In genomic region chr7:18770154-18770807, GRCh38 we compare ENCODE assay signal across 16 cellular contexts.
DNase-seq lines count a peak whose midpoint lies in the region; FAIRE-seq and TF ChIP-seq lines count a peak whose summit lies in the region.
"Had no signal": no experiment of that assay in that cellular context is flagged by ENCODE, and none has a peak within 500 bp of the region (broad histone marks: within the 10 kb centered on the region; RNA-seq: fewer than 3 reads in every experiment).

No MANE protein-coding gene starts in this region.

- no peaks in the 10 kb centered on the region for H3K27me3 Mint-ChIP-seq in osteocyte (ENCODE audit: unreplicated experiment)
- H3K27me3 Mint-ChIP-seq: activated T-helper 17 cell treated with anti-CD3 and anti-CD28 coated beads, Interleukin-2, amount 50 U/mL, for 72 hours had no signal

- H3K27ac ChIP-seq in SJSA1 (peak overlapping the region; percentile 81), fibroblast of lung (ENCODE audit: insufficient read depth, low read length) (no peak overlapping the region), vagina (no peak overlapping the region)
- H3K27ac ChIP-seq: neutrophil had no signal

- TF ChIP-seq POLR2A in vagina (IDR thresholded peaks at IDR 0.05): no peak

- TF ChIP-seq CTCF in fibroblast of lung (conservative IDR thresholded peaks at IDR 0.05 in 1 of 2, IDR thresholded peaks at IDR 0.05 in 1 of 2; ENCODE audit: low read depth in 1 of 2, low read length in 2 of 2) (no peak), osteocyte (IDR thresholded peaks at IDR 0.05) (no peak), vagina (IDR thresholded peaks at IDR 0.05) (no peak), D721Med (IDR thresholded peaks at IDR 0.05; ENCODE audit: insufficient read depth, missing control alignments) (no peak)

- H3K9me3 ChIP-seq in SJSA1 (replicated peaks) (no peaks in the 10 kb centered on the region), fibroblast of lung (ENCODE audit: control insufficient read depth, insufficient read depth, low read depth, low read length) (no peaks in the 10 kb centered on the region), vagina (no peaks in the 10 kb centered on the region)
- H3K9me3 ChIP-seq: neutrophil had no signal

- FAIRE-seq in D721Med (lab: Jason Lieb, UNC): no peak

- H3K36me3 ChIP-seq in SJSA1: no peaks in the 10 kb centered on the region
- no peaks in the 10 kb centered on the region for H3K36me3 ChIP-seq in fibroblast of lung (ENCODE audit: control insufficient read depth, insufficient read depth, low read length)
- H3K36me3 ChIP-seq in vagina: no peaks in the 10 kb centered on the region
- H3K36me3 ChIP-seq: neutrophil had no signal

- H3K4me1 Mint-ChIP-seq in osteocyte (ENCODE audit: unreplicated experiment): peaks cover 39% of the 10 kb centered on the region
- H3K4me1 Mint-ChIP-seq: activated T-helper 17 cell treated with anti-CD3 and anti-CD28 coated beads, Interleukin-2, amount 50 U/mL, for 72 hours had no signal

- no peaks in the 10 kb centered on the region for H3K36me3 Mint-ChIP-seq in osteocyte (ENCODE audit: unreplicated experiment)

- no peaks in the 10 kb centered on the region for H3K9me3 Mint-ChIP-seq in osteocyte (ENCODE audit: unreplicated experiment)

- no peak overlapping the region for H3K9ac ChIP-seq in fibroblast of lung (ENCODE audit: insufficient read depth, low read length)

- H4K20me1 ChIP-seq in fibroblast of lung (ENCODE audit: control insufficient read depth, extremely low read depth, insufficient read depth, low read length): no peaks in the 10 kb centered on the region

- H3K27me3 ChIP-seq in SJSA1 (replicated peaks) (no peaks in the 10 kb centered on the region), fibroblast of lung (ENCODE audit: control insufficient read depth, insufficient read depth, low read length) (no peaks in the 10 kb centered on the region), vagina (no peaks in the 10 kb centered on the region)
- H3K27me3 ChIP-seq: neutrophil had no signal

- peak overlapping the region; percentile 58 for H3K27ac Mint-ChIP-seq in osteocyte (ENCODE audit: unreplicated experiment)
- H3K27ac Mint-ChIP-seq: activated T-helper 17 cell treated with anti-CD3 and anti-CD28 coated beads, Interleukin-2, amount 50 U/mL, for 72 hours had no signal

- H3K79me2 ChIP-seq in fibroblast of lung (ENCODE audit: control insufficient read depth, insufficient read depth, low read length): no peaks in the 10 kb centered on the region

- H3K4me3 Mint-ChIP-seq in osteocyte (ENCODE audit: unreplicated experiment): no peak overlapping the region
- H3K4me3 Mint-ChIP-seq: activated T-helper 17 cell treated with anti-CD3 and anti-CD28 coated beads, Interleukin-2, amount 50 U/mL, for 72 hours had no signal

- intact Hi-C loops in vagina (cut with DNase I): no loop called here

- DNase-seq in ELR (ENCODE audit: low read depth) (peak; percentile 84), SJSA1 (ENCODE audit: low read depth in 1 of 2, low spot score in 2 of 2) (peak in 1 of 2 experiments; percentile 85), fibroblast of lung (ENCODE audit: low read depth in 2 of 2) (peak; percentile 32 to 93), osteocyte (ENCODE audit: extremely low spot score, unreplicated experiment) (no peak), NCI-H1930 (lab: John Stamatoyannopoulos, UW) (no peak), COLO668 (lab: John Stamatoyannopoulos, UW; ENCODE audit: unreplicated experiment) (no peak), vagina (ENCODE audit: extremely low spot score in 2 of 2) (no peak), D721Med (ENCODE audit: insufficient read length, low spot score) (no peak)
- DNase-seq: activated CD4-positive, alpha-beta T cell treated with anti-CD3 and anti-CD28 coated beads, Interleukin-2, amount 50 U/mL, for 1 hour; central memory CD4-positive, alpha-beta T cell; COR-L47; NCI-H146; stimulated activated CD4-positive, alpha-beta T cell treated with anti-CD3 and anti-CD28 coated beads, Interleukin-1b, Interleukin-23, amount 100 ng/mL, for 48 hours; stimulated activated naive CD8-positive, alpha-beta T cell treated with anti-CD3 and anti-CD28 coated beads, Interleukin-15, Interleukin-2, amounts not matched to agents 100 U/mL and 50 U/mL, for 24 hours had no signal

- H3K4me2 ChIP-seq in fibroblast of lung (ENCODE audit: extremely low read depth, insufficient read depth, low read length): no peak overlapping the region

- H3K4me3 ChIP-seq in SJSA1: no peak overlapping the region
- H3K4me3 ChIP-seq in fibroblast of lung (replicated peaks in 1 of 4; ENCODE audit: control extremely low read depth in 1 of 4, insufficient read depth in 1 of 4, low read depth in 3 of 4, low read length in 4 of 4): no peak overlapping the region
- no peak overlapping the region for H3K4me3 ChIP-seq in vagina

- no peak overlapping the region for H2AFZ ChIP-seq in fibroblast of lung (ENCODE audit: low read length)

- H3K4me1 ChIP-seq in SJSA1 (replicated peaks) (peaks cover 52% of the 10 kb centered on the region), fibroblast of lung (ENCODE audit: control insufficient read depth, extremely low read depth, insufficient read depth, low read length) (peaks cover 5% of the 10 kb centered on the region), vagina (no peaks in the 10 kb centered on the region)

Comparison
In these comparisons a context has a peak if more than half of its experiments do, and no peak if none do; other contexts are left out.
1. DNase-seq: peak in ELR (single experiment) and fibroblast of lung (2 of 2); none in osteocyte (single experiment), NCI-H1930 (0 of 2), COLO668 (single experiment), vagina (0 of 2) and D721Med (single experiment).